In genomic region chr15:80208758-80209734, GRCh38 we compare ENCODE assay signal across 1 cellular context.
TF ChIP-seq lines count a peak whose summit lies in the region.

No MANE protein-coding gene starts in this region.

TF ChIP-seq in GM23338, 12 proteins besides CTCF, POLR2A, EP300 and RAD21 (continued from another document):
- TF ChIP-seq, protein P1, sequence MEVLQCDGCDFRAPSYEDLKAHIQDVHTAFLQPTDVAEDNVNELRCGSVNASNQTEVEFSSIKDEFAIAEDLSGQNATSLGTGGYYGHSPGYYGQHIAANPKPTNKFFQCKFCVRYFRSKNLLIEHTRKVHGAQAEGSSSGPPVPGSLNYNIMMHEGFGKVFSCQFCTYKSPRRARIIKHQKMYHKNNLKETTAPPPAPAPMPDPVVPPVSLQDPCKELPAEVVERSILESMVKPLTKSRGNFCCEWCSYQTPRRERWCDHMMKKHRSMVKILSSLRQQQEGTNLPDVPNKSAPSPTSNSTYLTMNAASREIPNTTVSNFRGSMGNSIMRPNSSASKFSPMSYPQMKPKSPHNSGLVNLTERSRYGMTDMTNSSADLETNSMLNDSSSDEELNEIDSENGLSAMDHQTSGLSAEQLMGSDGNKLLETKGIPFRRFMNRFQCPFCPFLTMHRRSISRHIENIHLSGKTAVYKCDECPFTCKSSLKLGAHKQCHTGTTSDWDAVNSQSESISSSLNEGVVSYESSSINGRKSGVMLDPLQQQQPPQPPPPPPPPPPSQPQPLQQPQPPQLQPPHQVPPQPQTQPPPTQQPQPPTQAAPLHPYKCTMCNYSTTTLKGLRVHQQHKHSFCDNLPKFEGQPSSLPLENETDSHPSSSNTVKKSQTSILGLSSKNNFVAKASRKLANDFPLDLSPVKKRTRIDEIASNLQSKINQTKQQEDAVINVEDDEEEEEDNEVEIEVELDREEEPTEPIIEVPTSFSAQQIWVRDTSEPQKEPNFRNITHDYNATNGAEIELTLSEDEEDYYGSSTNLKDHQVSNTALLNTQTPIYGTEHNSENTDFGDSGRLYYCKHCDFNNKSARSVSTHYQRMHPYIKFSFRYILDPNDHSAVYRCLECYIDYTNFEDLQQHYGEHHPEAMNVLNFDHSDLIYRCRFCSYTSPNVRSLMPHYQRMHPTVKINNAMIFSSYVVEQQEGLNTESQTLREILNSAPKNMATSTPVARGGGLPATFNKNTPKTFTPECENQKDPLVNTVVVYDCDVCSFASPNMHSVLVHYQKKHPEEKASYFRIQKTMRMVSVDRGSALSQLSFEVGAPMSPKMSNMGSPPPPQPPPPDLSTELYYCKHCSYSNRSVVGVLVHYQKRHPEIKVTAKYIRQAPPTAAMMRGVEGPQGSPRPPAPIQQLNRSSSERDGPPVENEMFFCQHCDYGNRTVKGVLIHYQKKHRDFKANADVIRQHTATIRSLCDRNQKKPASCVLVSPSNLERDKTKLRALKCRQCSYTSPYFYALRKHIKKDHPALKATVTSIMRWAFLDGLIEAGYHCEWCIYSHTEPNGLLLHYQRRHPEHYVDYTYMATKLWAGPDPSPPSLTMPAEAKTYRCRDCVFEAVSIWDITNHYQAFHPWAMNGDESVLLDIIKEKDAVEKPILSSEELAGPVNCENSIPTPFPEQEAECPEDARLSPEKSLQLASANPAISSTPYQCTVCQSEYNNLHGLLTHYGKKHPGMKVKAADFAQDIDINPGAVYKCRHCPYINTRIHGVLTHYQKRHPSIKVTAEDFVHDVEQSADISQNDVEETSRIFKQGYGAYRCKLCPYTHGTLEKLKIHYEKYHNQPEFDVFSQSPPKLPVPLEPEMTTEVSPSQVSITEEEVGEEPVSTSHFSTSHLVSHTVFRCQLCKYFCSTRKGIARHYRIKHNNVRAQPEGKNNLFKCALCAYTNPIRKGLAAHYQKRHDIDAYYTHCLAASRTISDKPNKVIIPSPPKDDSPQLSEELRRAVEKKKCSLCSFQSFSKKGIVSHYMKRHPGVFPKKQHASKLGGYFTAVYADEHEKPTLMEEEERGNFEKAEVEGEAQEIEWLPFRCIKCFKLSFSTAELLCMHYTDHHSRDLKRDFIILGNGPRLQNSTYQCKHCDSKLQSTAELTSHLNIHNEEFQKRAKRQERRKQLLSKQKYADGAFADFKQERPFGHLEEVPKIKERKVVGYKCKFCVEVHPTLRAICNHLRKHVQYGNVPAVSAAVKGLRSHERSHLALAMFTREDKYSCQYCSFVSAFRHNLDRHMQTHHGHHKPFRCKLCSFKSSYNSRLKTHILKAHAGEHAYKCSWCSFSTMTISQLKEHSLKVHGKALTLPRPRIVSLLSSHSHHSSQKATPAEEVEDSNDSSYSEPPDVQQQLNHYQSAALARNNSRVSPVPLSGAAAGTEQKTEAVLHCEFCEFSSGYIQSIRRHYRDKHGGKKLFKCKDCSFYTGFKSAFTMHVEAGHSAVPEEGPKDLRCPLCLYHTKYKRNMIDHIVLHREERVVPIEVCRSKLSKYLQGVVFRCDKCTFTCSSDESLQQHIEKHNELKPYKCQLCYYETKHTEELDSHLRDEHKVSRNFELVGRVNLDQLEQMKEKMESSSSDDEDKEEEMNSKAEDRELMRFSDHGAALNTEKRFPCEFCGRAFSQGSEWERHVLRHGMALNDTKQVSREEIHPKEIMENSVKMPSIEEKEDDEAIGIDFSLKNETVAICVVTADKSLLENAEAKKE (CRISPR knock-in tag; IDR thresholded peaks at IDR 0.05) = no peak
- TF ChIP-seq CREB1 (CRISPR knock-in tag; IDR thresholded peaks at IDR 0.05; ENCODE audit: low read depth) (no peak), POLR2AphosphoS5 (IDR thresholded peaks at IDR 0.05; ENCODE audit: low read depth) (no peak), NANOG (IDR thresholded peaks at IDR 0.05; ENCODE audit: borderline replicate concordance) (no peak), EZH2phosphoT487 (IDR thresholded peaks at IDR 0.05; ENCODE audit: unreplicated experiment) (no peak), ETS1 (IDR thresholded peaks at IDR 0.05) (no peak), ZNF331 (CRISPR knock-in tag; IDR thresholded peaks at IDR 0.05; ENCODE audit: low read depth) (no peak), JUNB (IDR thresholded peaks at IDR 0.05; ENCODE audit: unreplicated experiment) (no peak), ZNF114 (CRISPR knock-in tag; IDR thresholded peaks at IDR 0.05) (no peak)
- TF ChIP-seq, protein P2, sequence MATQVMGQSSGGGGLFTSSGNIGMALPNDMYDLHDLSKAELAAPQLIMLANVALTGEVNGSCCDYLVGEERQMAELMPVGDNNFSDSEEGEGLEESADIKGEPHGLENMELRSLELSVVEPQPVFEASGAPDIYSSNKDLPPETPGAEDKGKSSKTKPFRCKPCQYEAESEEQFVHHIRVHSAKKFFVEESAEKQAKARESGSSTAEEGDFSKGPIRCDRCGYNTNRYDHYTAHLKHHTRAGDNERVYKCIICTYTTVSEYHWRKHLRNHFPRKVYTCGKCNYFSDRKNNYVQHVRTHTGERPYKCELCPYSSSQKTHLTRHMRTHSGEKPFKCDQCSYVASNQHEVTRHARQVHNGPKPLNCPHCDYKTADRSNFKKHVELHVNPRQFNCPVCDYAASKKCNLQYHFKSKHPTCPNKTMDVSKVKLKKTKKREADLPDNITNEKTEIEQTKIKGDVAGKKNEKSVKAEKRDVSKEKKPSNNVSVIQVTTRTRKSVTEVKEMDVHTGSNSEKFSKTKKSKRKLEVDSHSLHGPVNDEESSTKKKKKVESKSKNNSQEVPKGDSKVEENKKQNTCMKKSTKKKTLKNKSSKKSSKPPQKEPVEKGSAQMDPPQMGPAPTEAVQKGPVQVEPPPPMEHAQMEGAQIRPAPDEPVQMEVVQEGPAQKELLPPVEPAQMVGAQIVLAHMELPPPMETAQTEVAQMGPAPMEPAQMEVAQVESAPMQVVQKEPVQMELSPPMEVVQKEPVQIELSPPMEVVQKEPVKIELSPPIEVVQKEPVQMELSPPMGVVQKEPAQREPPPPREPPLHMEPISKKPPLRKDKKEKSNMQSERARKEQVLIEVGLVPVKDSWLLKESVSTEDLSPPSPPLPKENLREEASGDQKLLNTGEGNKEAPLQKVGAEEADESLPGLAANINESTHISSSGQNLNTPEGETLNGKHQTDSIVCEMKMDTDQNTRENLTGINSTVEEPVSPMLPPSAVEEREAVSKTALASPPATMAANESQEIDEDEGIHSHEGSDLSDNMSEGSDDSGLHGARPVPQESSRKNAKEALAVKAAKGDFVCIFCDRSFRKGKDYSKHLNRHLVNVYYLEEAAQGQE (IDR thresholded peaks at IDR 0.05; ENCODE audit: unreplicated experiment) = no peak
